In genomic region chr2:232870002-232870765, GRCh38 we compare ENCODE assay signal across 19 cellular contexts. TPM values are rescaled to one million over a fixed set of nuclear protein-coding genes. Genes with fewer than 3 reads are reported as not detected.
DNase-seq lines count a peak whose midpoint lies in the region; ATAC-seq, FAIRE-seq and TF ChIP-seq lines count a peak whose summit lies in the region.
"Had no signal": no experiment of that assay in that cellular context is flagged by ENCODE, and none has a peak within 500 bp of the region (broad histone marks: within the 10 kb centered on the region; RNA-seq: fewer than 3 reads in every experiment).

SNORC (plus strand) TSS chr2:232870264; CDS start chr2:232870342, 78 bp downstream.

- peaks cover 5% of the 10 kb centered on the region; the same call in 1 of the 2 replicates for H4K20me1 ChIP-seq in GM23338 (replicated peaks; ENCODE audit: insufficient read depth)

- H3K9me3 ChIP-seq in small intestine (ENCODE audit: control insufficient read depth, low read depth): no peaks in the 10 kb centered on the region

- ATAC-seq in GM23338: peak; percentile 8; the same call in 2 of the 3 replicates
- no peak for ATAC-seq in WTC11
- ATAC-seq: left cardiac atrium; right cardiac atrium; stimulated activated naive CD8-positive, alpha-beta T cell treated with anti-CD3 and anti-CD28 coated beads, Interleukin-15, amount 100 ng/mL, for 72 hours had no signal

- TF ChIP-seq POLR2A in GM12891 (IDR thresholded peaks at IDR 0.05; ENCODE audit: low read depth, low read length): no peak

- H3K4me1 ChIP-seq in GM23338 (ENCODE audit: insufficient read depth) (no peaks in the 10 kb centered on the region), small intestine (ENCODE audit: control insufficient read depth in 2 of 2, insufficient read depth in 1 of 2, low read depth in 1 of 2, low read length in 1 of 2) (peaks cover 0 to 5% of the 10 kb centered on the region in 2 donors)

- H3K27me3 ChIP-seq in GM23338 (ENCODE audit: insufficient read depth) (no peaks in the 10 kb centered on the region; the same call in 1 of the 2 replicates), layer of hippocampus (ENCODE audit: control insufficient read depth, insufficient read depth, low read length) (no peaks in the 10 kb centered on the region), small intestine (ENCODE audit: control insufficient read depth in 2 of 2, insufficient read depth in 2 of 2, low read length in 2 of 2) (no peaks in the 10 kb centered on the region)

- no peak within 1 kb of the TSS for H3K4me2 ChIP-seq in GM23338

- POLR2A ChIA-PET in WTC11 (lab: Charles Lee): no interaction called here

- H3K79me2 ChIP-seq in GM23338 (replicated peaks; ENCODE audit: insufficient read depth): no peaks in the 10 kb centered on the region

- H3K36me3 ChIP-seq in GM23338 (ENCODE audit: insufficient read depth): no peaks in the 10 kb centered on the region
- H3K36me3 ChIP-seq in small intestine (ENCODE audit: control insufficient read depth in 2 of 2, insufficient read depth in 2 of 2, low read length in 2 of 2): no peaks in the 10 kb centered on the region

- H3K9me3 Mint-ChIP-seq in GM23338 (no peaks in the 10 kb centered on the region), WTC11 (no peaks in the 10 kb centered on the region)
- H3K9me3 Mint-ChIP-seq: stimulated activated naive CD8-positive, alpha-beta T cell treated with anti-CD3 and anti-CD28 coated beads, Interleukin-15, amount 100 ng/mL, for 72 hours had no signal

- CTCF ChIA-PET in WTC11 (lab: Charles Lee): interaction anchor here (2.0 to 2.8 kb wide), 2 partner anchors 17 to 159 kb away, joined by 9 to 12 read pairs; no protein-coding TSS in a partner anchor

- TF ChIP-seq CTCF in GM23338 (conservative IDR thresholded peaks at IDR 0.05; ENCODE audit: low read depth in 2 of 2): no peak
- no peak for TF ChIP-seq CTCF in WTC11 (IDR thresholded peaks at IDR 0.05)

- H3K27ac Mint-ChIP-seq in GM23338: no peak within 1 kb of the TSS; the same call in 1 of the 2 replicates
- H3K27ac Mint-ChIP-seq in WTC11: peak within 1 kb of the TSS; percentile 28

- FAIRE-seq in small intestine (lab: Jason Lieb, UNC): no peak
- FAIRE-seq in GM12891 (lab: Jason Lieb, UNC): no peak
- FAIRE-seq: H54 had no signal

- 82 to 87% (median 85%) methylated on average over 20 to 21 of the region's 21 CpGs for WGBS in small intestine, 3 donors

- DNase-seq in GM23338 (ENCODE audit: low spot score): no peak
- no peak for DNase-seq in WTC11 (ENCODE audit: low spot score)
- no peak for DNase-seq in small intestine
- no peak for DNase-seq in SHP77 (lab: John Stamatoyannopoulos, UW)
- DNase-seq in ACHN: no peak
- DNase-seq in AG08396 (ENCODE audit: low spot score): no peak
- no peak for DNase-seq in GM12891 (ENCODE audit: insufficient read length, low spot score)
- DNase-seq: activated gamma-delta T cell treated with Interleukin-2 at 50 U/mL for 16 hours; AML-193; aorta; cortex of kidney; foreskin melanocyte; KG1; left cardiac atrium; NCI-H2029 treated with DMSO at 0.1 percent for 48 hours; right cardiac atrium; stimulated activated naive CD8-positive, alpha-beta T cell treated with anti-CD3 and anti-CD28 coated beads, Interleukin-15, amount 100 ng/mL, for 72 hours had no signal

- H3F3A ChIP-seq in GM23338 (replicated peaks; ENCODE audit: low read depth): no peaks in the 10 kb centered on the region

- H3K4me3 Mint-ChIP-seq in GM23338: no peak within 1 kb of the TSS
- no peak within 1 kb of the TSS for H3K4me3 Mint-ChIP-seq in WTC11
- H3K4me3 Mint-ChIP-seq: stimulated activated naive CD8-positive, alpha-beta T cell treated with anti-CD3 and anti-CD28 coated beads, Interleukin-15, amount 100 ng/mL, for 72 hours had no signal

- no peak within 1 kb of the TSS for H2AFZ ChIP-seq in GM23338

- H3K27me3 Mint-ChIP-seq in GM23338 (ENCODE audit: insufficient read depth, low read depth, poor library complexity) (peaks cover 18% of the 10 kb centered on the region), WTC11 (ENCODE audit: low read depth) (peaks cover 3% of the 10 kb centered on the region)

- H3K9me2 ChIP-seq in GM23338 (ENCODE audit: insufficient read depth): no peaks in the 10 kb centered on the region

- no peak within 1 kb of the TSS for H3K27ac ChIP-seq in GM23338 (ENCODE audit: low read depth)
- peak within 1 kb of the TSS; percentile 99 for H3K27ac ChIP-seq in layer of hippocampus (ENCODE audit: low read depth, low read length)
- no peak within 1 kb of the TSS for H3K27ac ChIP-seq in small intestine (ENCODE audit: low read depth in 1 of 2, low read length in 1 of 2)

- in situ Hi-C loops in ACHN (cut with HindIII; ENCODE audit: low pct_ligation_motif_present, low pct_unique_long_range_greater_than_20kb, low sequenced_read_pairs): no loop called here

- H3K4me1 Mint-ChIP-seq in GM23338: peaks cover 12% of the 10 kb centered on the region
- peaks cover 4% of the 10 kb centered on the region; the same call in 1 of the 2 replicates for H3K4me1 Mint-ChIP-seq in WTC11

- no peak within 1 kb of the TSS for H3K4me3 ChIP-seq in GM23338
- no peak within 1 kb of the TSS for H3K4me3 ChIP-seq in small intestine (ENCODE audit: low read depth in 1 of 2, low read length in 2 of 2)

- H3K36me3 Mint-ChIP-seq in GM23338 (ENCODE audit: low read depth): no peaks in the 10 kb centered on the region
- no peaks in the 10 kb centered on the region for H3K36me3 Mint-ChIP-seq in WTC11

TF ChIP-seq in WTC11, 78 proteins besides CTCF, POLR2A, EP300 and RAD21 (continues in another document):
- TF ChIP-seq FOXP4 (CRISPR knock-in tag; IDR thresholded peaks at IDR 0.05) (no peak), TEAD4 (CRISPR knock-in tag; IDR thresholded peaks at IDR 0.05) (no peak), FOXP1 (CRISPR knock-in tag; IDR thresholded peaks at IDR 0.05; ENCODE audit: borderline replicate concordance) (no peak), TCF7 (CRISPR knock-in tag; IDR thresholded peaks at IDR 0.05; ENCODE audit: low read depth) (no peak), GABPB1 (CRISPR knock-in tag; IDR thresholded peaks at IDR 0.05) (no peak; the same call in 1 of the 2 replicates), NR2C2 (CRISPR knock-in tag; IDR thresholded peaks at IDR 0.05) (no peak)

TF ChIP-seq in GM12891, 5 proteins besides CTCF, POLR2A, EP300 and RAD21:
- TF ChIP-seq TAF1 (IDR thresholded peaks at IDR 0.05; ENCODE audit: low read depth, low read length): no peak
- no peak for TF ChIP-seq SPI1 (IDR thresholded peaks at IDR 0.05; ENCODE audit: low read depth, low read length)
- TF ChIP-seq PAX5 (IDR thresholded peaks at IDR 0.05; ENCODE audit: insufficient read depth, low read length, severe bottlenecking): no peak
- TF ChIP-seq POLR2AphosphoS5 (IDR thresholded peaks at IDR 0.05; ENCODE audit: low read depth, low read length): no peak
- TF ChIP-seq POU2F2 (IDR thresholded peaks at IDR 0.05; ENCODE audit: low read depth, low read length): no peak

RNA-seq across cellular contexts. Expression of gene SNORC, which starts in this region (rescaled TPM):
- 0.62 and 0.80 TPM in 2 replicates for total RNA-seq in GM23338 (2014; rRNA removed; shearing (Covaris generic))
- 1.6 and 1.9 TPM in 2 replicates for polyA plus RNA-seq in GM23338 (2016; fragmentation: Nextera tagmentation; extraction: Ambion mirVana)
- total RNA-seq in WTC11 (2021): 2.8 to 3.4 TPM (median 3.4 TPM) in 3 replicates
- 10 to 100 TPM in 2 of 3 donors, 1 to 10 TPM in 1; 6.3 to 16.5 (median 11.6) TPM for polyA plus RNA-seq in small intestine
- 0.82 TPM for polyA plus RNA-seq in GM12891 (2012; ENCODE audit: low read depth, missing spikeins)
